ENCODE assay signal across 3 cellular contexts in the genomic region with DNA sequence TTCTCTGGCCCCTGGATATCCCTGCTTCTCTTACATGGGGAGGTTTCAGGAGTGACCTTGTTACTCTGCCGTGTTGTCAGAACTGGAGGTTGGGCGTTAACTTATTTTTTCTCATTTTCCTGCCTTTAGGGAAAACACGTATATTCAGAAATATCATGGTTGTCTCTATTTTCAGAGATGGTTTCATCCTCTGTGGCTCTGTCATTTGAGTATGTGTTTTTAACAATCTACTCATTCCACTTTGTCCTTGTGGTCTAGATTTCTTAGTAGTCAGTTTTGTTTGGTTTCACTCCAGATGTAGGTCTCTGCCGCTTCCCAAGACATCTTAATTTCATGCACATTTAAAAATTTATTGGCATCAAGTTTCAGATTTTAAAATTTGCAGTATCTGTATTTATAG.
TF ChIP-seq lines count a peak whose summit lies in the region.

No MANE protein-coding gene starts in this region.

TF ChIP-seq in SK-N-SH, 30 proteins besides CTCF, POLR2A, EP300 and RAD21:
- TF ChIP-seq, protein P1, sequence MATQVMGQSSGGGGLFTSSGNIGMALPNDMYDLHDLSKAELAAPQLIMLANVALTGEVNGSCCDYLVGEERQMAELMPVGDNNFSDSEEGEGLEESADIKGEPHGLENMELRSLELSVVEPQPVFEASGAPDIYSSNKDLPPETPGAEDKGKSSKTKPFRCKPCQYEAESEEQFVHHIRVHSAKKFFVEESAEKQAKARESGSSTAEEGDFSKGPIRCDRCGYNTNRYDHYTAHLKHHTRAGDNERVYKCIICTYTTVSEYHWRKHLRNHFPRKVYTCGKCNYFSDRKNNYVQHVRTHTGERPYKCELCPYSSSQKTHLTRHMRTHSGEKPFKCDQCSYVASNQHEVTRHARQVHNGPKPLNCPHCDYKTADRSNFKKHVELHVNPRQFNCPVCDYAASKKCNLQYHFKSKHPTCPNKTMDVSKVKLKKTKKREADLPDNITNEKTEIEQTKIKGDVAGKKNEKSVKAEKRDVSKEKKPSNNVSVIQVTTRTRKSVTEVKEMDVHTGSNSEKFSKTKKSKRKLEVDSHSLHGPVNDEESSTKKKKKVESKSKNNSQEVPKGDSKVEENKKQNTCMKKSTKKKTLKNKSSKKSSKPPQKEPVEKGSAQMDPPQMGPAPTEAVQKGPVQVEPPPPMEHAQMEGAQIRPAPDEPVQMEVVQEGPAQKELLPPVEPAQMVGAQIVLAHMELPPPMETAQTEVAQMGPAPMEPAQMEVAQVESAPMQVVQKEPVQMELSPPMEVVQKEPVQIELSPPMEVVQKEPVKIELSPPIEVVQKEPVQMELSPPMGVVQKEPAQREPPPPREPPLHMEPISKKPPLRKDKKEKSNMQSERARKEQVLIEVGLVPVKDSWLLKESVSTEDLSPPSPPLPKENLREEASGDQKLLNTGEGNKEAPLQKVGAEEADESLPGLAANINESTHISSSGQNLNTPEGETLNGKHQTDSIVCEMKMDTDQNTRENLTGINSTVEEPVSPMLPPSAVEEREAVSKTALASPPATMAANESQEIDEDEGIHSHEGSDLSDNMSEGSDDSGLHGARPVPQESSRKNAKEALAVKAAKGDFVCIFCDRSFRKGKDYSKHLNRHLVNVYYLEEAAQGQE (IDR thresholded peaks at IDR 0.05; ENCODE audit: low read depth, low read length) = no peak
- no peak for TF ChIP-seq FOSL2 (IDR thresholded peaks at IDR 0.05; ENCODE audit: borderline replicate concordance, low read depth)
- no peak for TF ChIP-seq TCF12 (IDR thresholded peaks at IDR 0.05)
- no peak for TF ChIP-seq SMC3 (IDR thresholded peaks at IDR 0.05; ENCODE audit: low read depth, low read length)
- TF ChIP-seq NFIC (IDR thresholded peaks at IDR 0.05; ENCODE audit: borderline replicate concordance) = no peak
- TF ChIP-seq FOXM1 (IDR thresholded peaks at IDR 0.05; ENCODE audit: low read depth) = no peak
- TF ChIP-seq, protein P2, sequence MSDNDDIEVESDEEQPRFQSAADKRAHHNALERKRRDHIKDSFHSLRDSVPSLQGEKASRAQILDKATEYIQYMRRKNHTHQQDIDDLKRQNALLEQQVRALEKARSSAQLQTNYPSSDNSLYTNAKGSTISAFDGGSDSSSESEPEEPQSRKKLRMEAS (IDR thresholded peaks at IDR 0.05; ENCODE audit: low read depth) = no peak
- no peak for TF ChIP-seq TAF1 (IDR thresholded peaks at IDR 0.05; ENCODE audit: borderline replicate concordance, low read depth, low read length)
TF ChIP-seq in SK-N-SH: peak in this region for 0.

TF ChIP-seq in SK-N-SH treated with all-trans-retinoic acid at 6 μM for 48 hours, 23 proteins besides CTCF, POLR2A, EP300 and RAD21:
- TF ChIP-seq CSDC2 (CRISPR knock-in tag; IDR thresholded peaks at IDR 0.05) = no peak
- no peak for TF ChIP-seq TOX (CRISPR knock-in tag; IDR thresholded peaks at IDR 0.05; ENCODE audit: borderline replicate concordance)
- TF ChIP-seq RARB (CRISPR knock-in tag; IDR thresholded peaks at IDR 0.05) = no peak
- TF ChIP-seq ZNF8 (CRISPR knock-in tag; IDR thresholded peaks at IDR 0.05) = no peak
- TF ChIP-seq, protein P3, sequence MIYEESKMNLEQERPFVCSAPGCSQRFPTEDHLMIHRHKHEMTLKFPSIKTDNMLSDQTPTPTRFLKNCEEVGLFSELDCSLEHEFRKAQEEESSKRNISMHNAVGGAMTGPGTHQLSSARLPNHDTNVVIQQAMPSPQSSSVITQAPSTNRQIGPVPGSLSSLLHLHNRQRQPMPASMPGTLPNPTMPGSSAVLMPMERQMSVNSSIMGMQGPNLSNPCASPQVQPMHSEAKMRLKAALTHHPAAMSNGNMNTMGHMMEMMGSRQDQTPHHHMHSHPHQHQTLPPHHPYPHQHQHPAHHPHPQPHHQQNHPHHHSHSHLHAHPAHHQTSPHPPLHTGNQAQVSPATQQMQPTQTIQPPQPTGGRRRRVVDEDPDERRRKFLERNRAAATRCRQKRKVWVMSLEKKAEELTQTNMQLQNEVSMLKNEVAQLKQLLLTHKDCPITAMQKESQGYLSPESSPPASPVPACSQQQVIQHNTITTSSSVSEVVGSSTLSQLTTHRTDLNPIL (CRISPR knock-in tag; IDR thresholded peaks at IDR 0.05; ENCODE audit: low read depth) = no peak

TF ChIP-seq in GM12878, 131 proteins besides CTCF, POLR2A, EP300 and RAD21 (continues in another document):
- TF ChIP-seq, protein P4, sequence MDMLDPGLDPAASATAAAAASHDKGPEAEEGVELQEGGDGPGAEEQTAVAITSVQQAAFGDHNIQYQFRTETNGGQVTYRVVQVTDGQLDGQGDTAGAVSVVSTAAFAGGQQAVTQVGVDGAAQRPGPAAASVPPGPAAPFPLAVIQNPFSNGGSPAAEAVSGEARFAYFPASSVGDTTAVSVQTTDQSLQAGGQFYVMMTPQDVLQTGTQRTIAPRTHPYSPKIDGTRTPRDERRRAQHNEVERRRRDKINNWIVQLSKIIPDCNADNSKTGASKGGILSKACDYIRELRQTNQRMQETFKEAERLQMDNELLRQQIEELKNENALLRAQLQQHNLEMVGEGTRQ (IDR thresholded peaks at IDR 0.05; ENCODE audit: borderline replicate concordance, low read depth, low read length) = no peak
- TF ChIP-seq, protein P5, sequence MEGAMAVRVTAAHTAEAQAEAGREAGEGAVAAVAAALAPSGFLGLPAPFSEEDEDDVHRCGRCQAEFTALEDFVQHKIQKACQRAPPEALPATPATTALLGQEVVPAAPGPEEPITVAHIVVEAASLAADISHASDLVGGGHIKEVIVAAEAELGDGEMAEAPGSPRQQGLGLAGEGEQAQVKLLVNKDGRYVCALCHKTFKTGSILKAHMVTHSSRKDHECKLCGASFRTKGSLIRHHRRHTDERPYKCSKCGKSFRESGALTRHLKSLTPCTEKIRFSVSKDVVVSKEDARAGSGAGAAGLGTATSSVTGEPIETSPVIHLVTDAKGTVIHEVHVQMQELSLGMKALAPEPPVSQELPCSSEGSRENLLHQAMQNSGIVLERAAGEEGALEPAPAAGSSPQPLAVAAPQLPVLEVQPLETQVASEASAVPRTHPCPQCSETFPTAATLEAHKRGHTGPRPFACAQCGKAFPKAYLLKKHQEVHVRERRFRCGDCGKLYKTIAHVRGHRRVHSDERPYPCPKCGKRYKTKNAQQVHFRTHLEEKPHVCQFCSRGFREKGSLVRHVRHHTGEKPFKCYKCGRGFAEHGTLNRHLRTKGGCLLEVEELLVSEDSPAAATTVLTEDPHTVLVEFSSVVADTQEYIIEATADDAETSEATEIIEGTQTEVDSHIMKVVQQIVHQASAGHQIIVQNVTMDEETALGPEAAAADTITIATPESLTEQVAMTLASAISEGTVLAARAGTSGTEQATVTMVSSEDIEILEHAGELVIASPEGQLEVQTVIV (IDR thresholded peaks at IDR 0.05; ENCODE audit: borderline replicate concordance, partially characterized antibody) = no peak
- peak; percentile 61 for TF ChIP-seq IKZF1 (conservative IDR thresholded peaks at IDR 0.05)
- no peak for TF ChIP-seq NFYA (IDR thresholded peaks at IDR 0.05; ENCODE audit: borderline replicate concordance, low read depth, low read length)
- no peak for TF ChIP-seq LARP7 (IDR thresholded peaks at IDR 0.05)
- TF ChIP-seq, protein P6, sequence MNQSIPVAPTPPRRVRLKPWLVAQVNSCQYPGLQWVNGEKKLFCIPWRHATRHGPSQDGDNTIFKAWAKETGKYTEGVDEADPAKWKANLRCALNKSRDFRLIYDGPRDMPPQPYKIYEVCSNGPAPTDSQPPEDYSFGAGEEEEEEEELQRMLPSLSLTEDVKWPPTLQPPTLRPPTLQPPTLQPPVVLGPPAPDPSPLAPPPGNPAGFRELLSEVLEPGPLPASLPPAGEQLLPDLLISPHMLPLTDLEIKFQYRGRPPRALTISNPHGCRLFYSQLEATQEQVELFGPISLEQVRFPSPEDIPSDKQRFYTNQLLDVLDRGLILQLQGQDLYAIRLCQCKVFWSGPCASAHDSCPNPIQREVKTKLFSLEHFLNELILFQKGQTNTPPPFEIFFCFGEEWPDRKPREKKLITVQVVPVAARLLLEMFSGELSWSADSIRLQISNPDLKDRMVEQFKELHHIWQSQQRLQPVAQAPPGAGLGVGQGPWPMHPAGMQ (IDR thresholded peaks at IDR 0.05; ENCODE audit: borderline replicate concordance) = no peak
- TF ChIP-seq, protein P7, sequence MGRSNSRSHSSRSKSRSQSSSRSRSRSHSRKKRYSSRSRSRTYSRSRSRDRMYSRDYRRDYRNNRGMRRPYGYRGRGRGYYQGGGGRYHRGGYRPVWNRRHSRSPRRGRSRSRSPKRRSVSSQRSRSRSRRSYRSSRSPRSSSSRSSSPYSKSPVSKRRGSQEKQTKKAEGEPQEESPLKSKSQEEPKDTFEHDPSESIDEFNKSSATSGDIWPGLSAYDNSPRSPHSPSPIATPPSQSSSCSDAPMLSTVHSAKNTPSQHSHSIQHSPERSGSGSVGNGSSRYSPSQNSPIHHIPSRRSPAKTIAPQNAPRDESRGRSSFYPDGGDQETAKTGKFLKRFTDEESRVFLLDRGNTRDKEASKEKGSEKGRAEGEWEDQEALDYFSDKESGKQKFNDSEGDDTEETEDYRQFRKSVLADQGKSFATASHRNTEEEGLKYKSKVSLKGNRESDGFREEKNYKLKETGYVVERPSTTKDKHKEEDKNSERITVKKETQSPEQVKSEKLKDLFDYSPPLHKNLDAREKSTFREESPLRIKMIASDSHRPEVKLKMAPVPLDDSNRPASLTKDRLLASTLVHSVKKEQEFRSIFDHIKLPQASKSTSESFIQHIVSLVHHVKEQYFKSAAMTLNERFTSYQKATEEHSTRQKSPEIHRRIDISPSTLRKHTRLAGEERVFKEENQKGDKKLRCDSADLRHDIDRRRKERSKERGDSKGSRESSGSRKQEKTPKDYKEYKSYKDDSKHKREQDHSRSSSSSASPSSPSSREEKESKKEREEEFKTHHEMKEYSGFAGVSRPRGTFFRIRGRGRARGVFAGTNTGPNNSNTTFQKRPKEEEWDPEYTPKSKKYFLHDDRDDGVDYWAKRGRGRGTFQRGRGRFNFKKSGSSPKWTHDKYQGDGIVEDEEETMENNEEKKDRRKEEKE (IDR thresholded peaks at IDR 0.05) = no peak
- TF ChIP-seq CREM (IDR thresholded peaks at IDR 0.05; ENCODE audit: low read depth) = no peak
- TF ChIP-seq SMARCA5 (IDR thresholded peaks at IDR 0.05) = no peak
- TF ChIP-seq, protein P8, sequence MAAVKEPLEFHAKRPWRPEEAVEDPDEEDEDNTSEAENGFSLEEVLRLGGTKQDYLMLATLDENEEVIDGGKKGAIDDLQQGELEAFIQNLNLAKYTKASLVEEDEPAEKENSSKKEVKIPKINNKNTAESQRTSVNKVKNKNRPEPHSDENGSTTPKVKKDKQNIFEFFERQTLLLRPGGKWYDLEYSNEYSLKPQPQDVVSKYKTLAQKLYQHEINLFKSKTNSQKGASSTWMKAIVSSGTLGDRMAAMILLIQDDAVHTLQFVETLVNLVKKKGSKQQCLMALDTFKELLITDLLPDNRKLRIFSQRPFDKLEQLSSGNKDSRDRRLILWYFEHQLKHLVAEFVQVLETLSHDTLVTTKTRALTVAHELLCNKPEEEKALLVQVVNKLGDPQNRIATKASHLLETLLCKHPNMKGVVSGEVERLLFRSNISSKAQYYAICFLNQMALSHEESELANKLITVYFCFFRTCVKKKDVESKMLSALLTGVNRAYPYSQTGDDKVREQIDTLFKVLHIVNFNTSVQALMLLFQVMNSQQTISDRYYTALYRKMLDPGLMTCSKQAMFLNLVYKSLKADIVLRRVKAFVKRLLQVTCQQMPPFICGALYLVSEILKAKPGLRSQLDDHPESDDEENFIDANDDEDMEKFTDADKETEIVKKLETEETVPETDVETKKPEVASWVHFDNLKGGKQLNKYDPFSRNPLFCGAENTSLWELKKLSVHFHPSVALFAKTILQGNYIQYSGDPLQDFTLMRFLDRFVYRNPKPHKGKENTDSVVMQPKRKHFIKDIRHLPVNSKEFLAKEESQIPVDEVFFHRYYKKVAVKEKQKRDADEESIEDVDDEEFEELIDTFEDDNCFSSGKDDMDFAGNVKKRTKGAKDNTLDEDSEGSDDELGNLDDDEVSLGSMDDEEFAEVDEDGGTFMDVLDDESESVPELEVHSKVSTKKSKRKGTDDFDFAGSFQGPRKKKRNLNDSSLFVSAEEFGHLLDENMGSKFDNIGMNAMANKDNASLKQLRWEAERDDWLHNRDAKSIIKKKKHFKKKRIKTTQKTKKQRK (IDR thresholded peaks at IDR 0.05; ENCODE audit: low read depth, low read length) = no peak
- no peak for TF ChIP-seq RELA (IDR thresholded peaks at IDR 0.05; ENCODE audit: borderline replicate concordance, partially characterized antibody)
- no peak for TF ChIP-seq CBX3 (IDR thresholded peaks at IDR 0.05; ENCODE audit: borderline replicate concordance, low read depth)
- no peak for TF ChIP-seq SMC3 (IDR thresholded peaks at IDR 0.05; ENCODE audit: borderline replicate concordance, low read length)
- no peak for TF ChIP-seq BRCA1 (IDR thresholded peaks at IDR 0.05; ENCODE audit: low read depth, low read length)
- no peak for TF ChIP-seq MTA3 (IDR thresholded peaks at IDR 0.05; ENCODE audit: borderline replicate concordance, low read length)
- no peak for TF ChIP-seq CEBPB (IDR thresholded peaks at IDR 0.05; ENCODE audit: borderline replicate concordance in 1 of 2, low read depth in 2 of 2, low read length in 2 of 2)
- TF ChIP-seq, protein P1 (IDR thresholded peaks at IDR 0.05; ENCODE audit: low read depth, low read length) = no peak
- TF ChIP-seq YY1 (IDR thresholded peaks at IDR 0.05; ENCODE audit: low read depth, low read length) = no peak
- TF ChIP-seq MYC (IDR thresholded peaks at IDR 0.05; ENCODE audit: insufficient read depth, insufficient read length, insufficient replicate concordance, low read length, severe bottlenecking) = no peak
- TF ChIP-seq ZZZ3 (IDR thresholded peaks at IDR 0.05; ENCODE audit: control insufficient read depth, insufficient read length, low read depth) = no peak
- no peak for TF ChIP-seq MYB (IDR thresholded peaks at IDR 0.05; ENCODE audit: borderline replicate concordance, low read depth, low read length)
- TF ChIP-seq SREBF1 (IDR thresholded peaks at IDR 0.05; ENCODE audit: low read length) = no peak
- TF ChIP-seq, protein P9, sequence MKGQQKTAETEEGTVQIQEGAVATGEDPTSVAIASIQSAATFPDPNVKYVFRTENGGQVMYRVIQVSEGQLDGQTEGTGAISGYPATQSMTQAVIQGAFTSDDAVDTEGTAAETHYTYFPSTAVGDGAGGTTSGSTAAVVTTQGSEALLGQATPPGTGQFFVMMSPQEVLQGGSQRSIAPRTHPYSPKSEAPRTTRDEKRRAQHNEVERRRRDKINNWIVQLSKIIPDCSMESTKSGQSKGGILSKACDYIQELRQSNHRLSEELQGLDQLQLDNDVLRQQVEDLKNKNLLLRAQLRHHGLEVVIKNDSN (IDR thresholded peaks at IDR 0.05; ENCODE audit: borderline replicate concordance, extremely low read length, insufficient read depth, low read depth, low read length) = no peak
